In the genomic region with DNA sequence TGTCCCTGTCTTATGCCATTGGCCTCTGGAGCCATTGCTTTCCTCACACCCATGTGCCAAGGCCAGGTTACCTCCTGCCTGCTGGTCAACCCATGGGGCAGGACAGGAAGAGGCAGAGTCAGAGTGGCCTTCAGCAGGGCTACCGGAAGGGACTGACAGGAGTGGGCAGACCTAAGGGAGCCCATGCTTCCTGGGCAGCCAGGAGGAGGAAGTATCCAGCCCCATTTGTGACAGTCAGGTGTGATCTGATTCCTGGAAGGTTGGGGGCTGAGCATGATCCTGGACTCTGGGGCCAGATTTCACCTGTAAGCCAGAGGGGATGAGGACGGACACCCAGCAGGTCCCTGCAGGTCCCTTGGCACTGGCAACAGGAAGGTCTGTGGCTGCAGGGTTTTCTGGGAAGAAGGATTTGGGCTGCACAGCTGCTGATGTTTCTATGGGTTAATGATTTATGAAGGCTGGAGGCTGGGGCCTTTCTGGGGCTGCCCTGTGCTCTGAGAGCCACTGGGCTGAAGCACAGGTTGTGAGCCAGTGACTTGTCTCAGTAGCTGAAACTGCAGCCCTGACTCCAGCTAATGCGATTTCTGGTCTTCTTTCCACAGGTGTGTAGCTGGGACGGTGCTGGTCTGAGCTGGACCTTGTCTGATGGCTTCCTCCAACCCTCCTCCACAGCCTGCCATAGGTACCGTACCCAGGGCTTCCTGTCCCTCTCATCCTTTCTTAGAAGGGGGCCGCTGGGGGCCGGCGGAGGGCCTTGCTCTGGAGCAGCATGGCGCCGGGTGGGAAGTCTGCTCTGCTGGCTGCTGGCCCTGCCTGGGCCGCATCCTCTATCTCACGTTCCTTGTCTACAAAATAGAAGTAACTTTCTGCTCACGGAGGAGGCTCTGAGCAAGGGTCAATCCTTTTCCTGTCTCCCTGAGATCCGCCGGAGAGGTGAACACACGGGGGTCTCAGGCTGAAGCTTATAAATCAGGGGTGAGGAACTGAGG, we compare ENCODE assay signal across 1 cellular context.
A peak's percentile ranks its signal among the peaks of the same experiment; 100 is the strongest.
TF ChIP-seq lines count a peak whose summit lies in the region.

No MANE protein-coding gene starts in this region.

TF ChIP-seq in HepG2, 621 proteins besides CTCF, POLR2A, EP300 and RAD21 (continued from another document and continues in another):
- TF ChIP-seq IRF9 (CRISPR knock-in tag; IDR thresholded peaks at IDR 0.05; ENCODE audit: borderline replicate concordance): no peak
- TF ChIP-seq ZBTB34 (CRISPR knock-in tag; IDR thresholded peaks at IDR 0.05): no peak; the same call in 1 of the 2 replicates
- peak; percentile 43; the same call in 1 of the 2 replicates for TF ChIP-seq FOXK1 (CRISPR knock-in tag; IDR thresholded peaks at IDR 0.05; ENCODE audit: borderline replicate concordance, low read depth)
- peak; percentile 98 for TF ChIP-seq POLR2G (IDR thresholded peaks at IDR 0.05; ENCODE audit: low read depth, low read length)
- no peak; the same call in 1 of the 2 replicates for TF ChIP-seq ZNF563 (CRISPR knock-in tag; IDR thresholded peaks at IDR 0.05)
- TF ChIP-seq RFXAP (CRISPR knock-in tag; IDR thresholded peaks at IDR 0.05; ENCODE audit: borderline replicate concordance): peak; percentile 64
- TF ChIP-seq CCAR2 (optimal IDR thresholded peaks at IDR 0.05; ENCODE audit: low read depth, low read length): no peak
- TF ChIP-seq, protein P1, sequence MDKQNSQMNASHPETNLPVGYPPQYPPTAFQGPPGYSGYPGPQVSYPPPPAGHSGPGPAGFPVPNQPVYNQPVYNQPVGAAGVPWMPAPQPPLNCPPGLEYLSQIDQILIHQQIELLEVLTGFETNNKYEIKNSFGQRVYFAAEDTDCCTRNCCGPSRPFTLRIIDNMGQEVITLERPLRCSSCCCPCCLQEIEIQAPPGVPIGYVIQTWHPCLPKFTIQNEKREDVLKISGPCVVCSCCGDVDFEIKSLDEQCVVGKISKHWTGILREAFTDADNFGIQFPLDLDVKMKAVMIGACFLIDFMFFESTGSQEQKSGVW (CRISPR knock-in tag; IDR thresholded peaks at IDR 0.05; ENCODE audit: borderline replicate concordance): no peak
- no peak for TF ChIP-seq GTF3A (CRISPR knock-in tag; conservative IDR thresholded peaks at IDR 0.05)
- no peak for TF ChIP-seq ZNF318 (CRISPR knock-in tag; IDR thresholded peaks at IDR 0.05)
- no peak for TF ChIP-seq SIX1 (CRISPR knock-in tag; IDR thresholded peaks at IDR 0.05; ENCODE audit: borderline replicate concordance)
- no peak for TF ChIP-seq SNAPC4 (CRISPR knock-in tag; IDR thresholded peaks at IDR 0.05)
- no peak for TF ChIP-seq ZNF230 (CRISPR knock-in tag; IDR thresholded peaks at IDR 0.05)
- TF ChIP-seq SMARCE1 (IDR thresholded peaks at IDR 0.05; ENCODE audit: borderline replicate concordance): no peak
- 0 out of 2 replicates have a peak, but pooled peaks have one; percentile 78 for TF ChIP-seq KAT7 (CRISPR knock-in tag; IDR thresholded peaks at IDR 0.05; ENCODE audit: borderline replicate concordance)
- no peak for TF ChIP-seq ZNF138 (CRISPR knock-in tag; IDR thresholded peaks at IDR 0.05; ENCODE audit: low read depth)
- TF ChIP-seq SP5 (CRISPR knock-in tag; IDR thresholded peaks at IDR 0.05; ENCODE audit: borderline replicate concordance, low read depth): peak; percentile 61; the same call in 1 of the 2 replicates
- no peak for TF ChIP-seq JDP2 (CRISPR knock-in tag; IDR thresholded peaks at IDR 0.05; ENCODE audit: borderline replicate concordance)
- no peak for TF ChIP-seq HNRNPH1 (optimal IDR thresholded peaks at IDR 0.05; ENCODE audit: low read depth, low read length)
- TF ChIP-seq ZNF646 (CRISPR knock-in tag; IDR thresholded peaks at IDR 0.05): no peak
